8 cellular contexts compared by ENCODE assay signal in genomic region chr12:95216704-95217376, GRCh38. TPM values are rescaled to one million over a fixed set of nuclear protein-coding genes. Genes with fewer than 3 reads are reported as not detected.
DNase-seq lines count a peak whose midpoint lies in the region; ATAC-seq and TF ChIP-seq lines count a peak whose summit lies in the region.

No MANE protein-coding gene starts in this region.

- H3K36me3 ChIP-seq in H7 (replicated peaks; ENCODE audit: control insufficient read depth, insufficient read depth, low read length) = no peaks in the 10 kb centered on the region
- no peaks in the 10 kb centered on the region for H3K36me3 ChIP-seq in MG63
- no peaks in the 10 kb centered on the region for H3K36me3 ChIP-seq in adrenal gland (replicated peaks in 1 of 2)

- ATAC-seq in stimulated activated naive B cell treated with anti-CD40 and anti-IgM and Interleukin-4, amounts not matched to agents 10 μg/mL and 1 μg/mL and 100 μg/mL, for 72 hours (replicated peaks) = peak; percentile 27 to 28

- H3K9me3 Mint-ChIP-seq in stimulated activated naive B cell treated with anti-CD40 and anti-IgM and Interleukin-4, amounts not matched to agents 10 μg/mL and 1 μg/mL and 100 μg/mL, for 72 hours = no peaks in the 10 kb centered on the region

- intact Hi-C loops in adrenal gland (cut with DNase I) = loop anchor here (2.0 to 10.0 kb wide), 4 partner anchors 52 to 118 kb away; no protein-coding TSS in a partner anchor

- peak overlapping the region; percentile 81 to 98 (median 93) for H3K27ac ChIP-seq in adrenal gland

- H3K9me3 ChIP-seq in MG63 (no peaks in the 10 kb centered on the region), adrenal gland (replicated peaks in 1 of 3) (no peaks in the 10 kb centered on the region)

- 0 to 3% (median 1%) methylated on average over 10 to 45 of the region's 45 CpGs for WGBS in adrenal gland, 4 donors

- peaks cover 5 to 50% of the 10 kb centered on the region in 2 donors for H3K4me1 ChIP-seq in adrenal gland (replicated peaks in 1 of 2)

- no peak for TF ChIP-seq CTCF in adrenal gland (IDR thresholded peaks at IDR 0.05)

- DNase-seq in NCI-H345 treated with DMSO at 0.1 percent for 48 hours (lab: John Stamatoyannopoulos, UW; ENCODE audit: unreplicated experiment) (peak; percentile 65), NCI-H345 (lab: John Stamatoyannopoulos, UW) (no peak), H7 (no peak), MG63 (no peak), adrenal gland (no peak), iPS-NIHi11 (ENCODE audit: low spot score) (peak; percentile 23), SKM-1 treated with dmso at 0.1 percent for 144 hours (lab: John Stamatoyannopoulos, UW; ENCODE audit: unreplicated experiment) (no peak)
- DNase-seq in stimulated activated naive B cell treated with anti-CD40 and anti-IgM and Interleukin-4, amounts not matched to agents 10 μg/mL and 1 μg/mL and 100 μg/mL, for 72 hours = no peak

- no peak for TF ChIP-seq POLR2A in adrenal gland (IDR thresholded peaks at IDR 0.05)

- H3K4me3 Mint-ChIP-seq in stimulated activated naive B cell treated with anti-CD40 and anti-IgM and Interleukin-4, amounts not matched to agents 10 μg/mL and 1 μg/mL and 100 μg/mL, for 72 hours = peak overlapping the region; percentile 87 to 93

- peaks cover 5 to 13% of the 10 kb centered on the region in 2 donors for H3K36me3 Mint-ChIP-seq in stimulated activated naive B cell treated with anti-CD40 and anti-IgM and Interleukin-4, amounts not matched to agents 10 μg/mL and 1 μg/mL and 100 μg/mL, for 72 hours

- no peaks in the 10 kb centered on the region for H3K27me3 Mint-ChIP-seq in stimulated activated naive B cell treated with anti-CD40 and anti-IgM and Interleukin-4, amounts not matched to agents 10 μg/mL and 1 μg/mL and 100 μg/mL, for 72 hours

- peak overlapping the region; percentile 71 for H3K4me3 ChIP-seq in H7 (ENCODE audit: insufficient read depth, low read depth, low read length)
- H3K4me3 ChIP-seq in MG63 = peak overlapping the region; percentile 75
- H3K4me3 ChIP-seq in adrenal gland = peak overlapping the region; percentile 13 to 88 (median 80)

- H3K27me3 ChIP-seq in H7 (ENCODE audit: control insufficient read depth, insufficient read depth, low read length) (no peaks in the 10 kb centered on the region), MG63 (no peaks in the 10 kb centered on the region), adrenal gland (no peaks in the 10 kb centered on the region)

- H3K4me1 Mint-ChIP-seq in stimulated activated naive B cell treated with anti-CD40 and anti-IgM and Interleukin-4, amounts not matched to agents 10 μg/mL and 1 μg/mL and 100 μg/mL, for 72 hours = peaks cover 8 to 28% of the 10 kb centered on the region in 2 donors

- H3K27ac Mint-ChIP-seq in stimulated activated naive B cell treated with anti-CD40 and anti-IgM and Interleukin-4, amounts not matched to agents 10 μg/mL and 1 μg/mL and 100 μg/mL, for 72 hours = peak overlapping the region; percentile 79

RNA-seq across cellular contexts. Expression of gene FGD6, which starts 0.4 kb away (rescaled TPM):
- total RNA-seq in H7 (2014; rRNA removed; shearing (Covaris generic)) = 11.1 and 16.1 TPM in 2 replicates
- total RNA-seq in MG63 (2014; rRNA removed; shearing (Covaris generic); ENCODE audit: low replicate concordance) = 0.40 and 0.91 TPM in 2 replicates
- 10 to 100 TPM; 13.5 to 33.9 (median 23.2) TPM for total RNA-seq in adrenal gland
- 1 to 10 TPM; 2.3 to 5.7 (median 2.7) TPM for polyA plus RNA-seq in adrenal gland

RNA-seq across cellular contexts. Expression of gene VEZT, which starts 0.8 kb away (rescaled TPM):
- total RNA-seq in H7 (2014; rRNA removed; shearing (Covaris generic)) = 53.3 and 61.3 TPM in 2 replicates
- total RNA-seq in MG63 (2014; rRNA removed; shearing (Covaris generic); ENCODE audit: low replicate concordance) = 26.4 and 31.4 TPM in 2 replicates
- 100 to 1,000 TPM in 2 of 8 donors, 10 to 100 TPM in 6; 50.9 to 150 (median 88.3) TPM for total RNA-seq in adrenal gland
- polyA plus RNA-seq in adrenal gland = 100 to 1,000 TPM in 1 of 3 donors, 10 to 100 TPM in 2; 34.8 to 152 (median 39.0) TPM

Comparison
In these comparisons a context has a peak if more than half of its experiments do, and no peak if none do; other contexts are left out.
1. DNase-seq: peak in NCI-H345 treated with DMSO at 0.1 percent for 48 hours (single experiment) and iPS-NIHi11 (single experiment); none in NCI-H345 (single experiment), H7 (single experiment), MG63 (single experiment), adrenal gland (0 of 7), stimulated activated naive B cell treated with anti-CD40 and anti-IgM and Interleukin-4, amounts not matched to agents 10 μg/mL and 1 μg/mL and 100 μg/mL, for 72 hours (single experiment) and SKM-1 treated with dmso at 0.1 percent for 144 hours (single experiment).
2. Peak in every context shown above with its lines, with median percentiles within 50 percentile points of each other: H3K4me3 ChIP-seq.